8 cellular contexts compared by ENCODE assay signal in genomic region chr4:153466637-153467153, GRCh38.
A peak's percentile ranks its signal among the peaks of the same experiment; 100 is the strongest.
DNase-seq lines count a peak whose midpoint lies in the region; ATAC-seq lines count a peak whose summit lies in the region.

No MANE protein-coding gene starts in this region.

- H3K4me1 Mint-ChIP-seq in stimulated activated effector memory CD8-positive, alpha-beta T cell treated with anti-CD3 and anti-CD28 coated beads, Interleukin-12 subunit alpha, Interleukin-12 subunit beta, amount 100 ng/mL, for 72 hours: peaks cover 55% of the 10 kb centered on the region

- DNase-seq in AG08396 (ENCODE audit: low spot score): peak; percentile 59
- peak; percentile 37 for DNase-seq in activated naive CD4-positive, alpha-beta T cell treated with anti-CD3 and anti-CD28 coated beads, Interleukin-2, amount 50 U/mL, for 16 hours
- peak; percentile 35 for DNase-seq in hepatic stellate cell (ENCODE audit: low spot score)
- no peak for DNase-seq in stimulated activated effector memory CD8-positive, alpha-beta T cell treated with anti-CD3 and anti-CD28 coated beads, Interleukin-12 subunit alpha, Interleukin-12 subunit beta, amount 100 ng/mL, for 72 hours (ENCODE audit: low spot score in 2 of 2)
- no peak for DNase-seq in HCEC 1CT

- ATAC-seq in GM19351 (IDR thresholded peaks at IDR 0.05; ENCODE audit: unreplicated experiment) (peak; percentile 11), HG03571 (IDR thresholded peaks at IDR 0.05; ENCODE audit: unreplicated experiment) (peak; percentile 9), GM18858 (IDR thresholded peaks at IDR 0.05; ENCODE audit: unreplicated experiment) (no peak)
- peak; percentile 60 for ATAC-seq in stimulated activated effector memory CD8-positive, alpha-beta T cell treated with anti-CD3 and anti-CD28 coated beads, Interleukin-12 subunit alpha, Interleukin-12 subunit beta, amount 100 ng/mL, for 72 hours

- peak overlapping the region; percentile 65 for H3K27ac Mint-ChIP-seq in stimulated activated effector memory CD8-positive, alpha-beta T cell treated with anti-CD3 and anti-CD28 coated beads, Interleukin-12 subunit alpha, Interleukin-12 subunit beta, amount 100 ng/mL, for 72 hours

- peak overlapping the region; percentile 88 for H3K4me3 Mint-ChIP-seq in stimulated activated effector memory CD8-positive, alpha-beta T cell treated with anti-CD3 and anti-CD28 coated beads, Interleukin-12 subunit alpha, Interleukin-12 subunit beta, amount 100 ng/mL, for 72 hours

- peaks cover 40% of the 10 kb centered on the region for H3K36me3 Mint-ChIP-seq in stimulated activated effector memory CD8-positive, alpha-beta T cell treated with anti-CD3 and anti-CD28 coated beads, Interleukin-12 subunit alpha, Interleukin-12 subunit beta, amount 100 ng/mL, for 72 hours

- H3K9me3 Mint-ChIP-seq in stimulated activated effector memory CD8-positive, alpha-beta T cell treated with anti-CD3 and anti-CD28 coated beads, Interleukin-12 subunit alpha, Interleukin-12 subunit beta, amount 100 ng/mL, for 72 hours: no peaks in the 10 kb centered on the region

Comparison
In these comparisons a context has a peak if more than half of its experiments do, and no peak if none do; other contexts are left out.
1. DNase-seq: peak in AG08396 (single experiment), activated naive CD4-positive, alpha-beta T cell treated with anti-CD3 and anti-CD28 coated beads, Interleukin-2, amount 50 U/mL, for 16 hours (single experiment) and hepatic stellate cell (single experiment); none in stimulated activated effector memory CD8-positive, alpha-beta T cell treated with anti-CD3 and anti-CD28 coated beads, Interleukin-12 subunit alpha, Interleukin-12 subunit beta, amount 100 ng/mL, for 72 hours (0 of 2) and HCEC 1CT (single experiment).